Comparison of ENCODE assay signal across 8 cellular contexts in the genomic region with DNA sequence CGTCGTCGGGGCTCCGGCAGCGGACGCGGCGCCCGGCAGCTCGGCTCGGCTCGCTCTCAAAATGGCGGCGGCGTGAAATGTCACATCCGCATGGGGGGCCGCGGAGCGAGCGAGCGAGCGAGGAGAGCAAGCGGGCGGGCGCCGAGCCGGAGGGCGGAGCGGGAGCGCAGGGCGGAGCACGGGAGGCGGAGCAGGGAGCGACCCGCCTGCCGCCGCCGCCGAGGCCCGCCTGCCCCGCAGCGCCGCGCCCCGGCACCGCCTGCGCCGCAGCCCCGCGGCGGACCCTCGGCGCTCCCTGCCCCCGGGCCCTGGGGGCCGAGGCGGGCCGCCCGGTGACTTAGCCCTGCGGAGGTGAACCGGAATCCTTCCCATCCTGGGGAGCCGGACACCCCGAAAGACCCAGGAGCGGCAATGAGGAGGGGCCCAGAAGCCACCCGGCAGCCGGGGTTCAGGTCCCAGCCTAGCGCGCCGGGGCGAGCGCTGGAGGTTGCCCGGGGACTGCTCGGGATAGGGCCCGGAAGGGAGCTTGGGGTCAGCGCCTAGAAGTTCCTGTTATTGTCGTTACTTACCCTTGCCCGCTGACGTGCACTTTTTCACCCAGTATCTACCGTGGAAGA. TPM values are rescaled to one million over a fixed set of nuclear protein-coding genes. Genes with fewer than 3 reads are reported as not detected.
DNase-seq lines count a peak whose midpoint lies in the region; ATAC-seq and TF ChIP-seq lines count a peak whose summit lies in the region.

Gene USP7 (minus strand): TSS at position 82 of the 617 bp plus-strand sequence. CDS start 621 bp downstream, outside the sequence.

- H3K27me3 Mint-ChIP-seq in T-helper 17 cell, result no peaks in the 10 kb centered on the region

- H3K4me1 Mint-ChIP-seq in T-helper 17 cell, result peaks cover 29% of the 10 kb centered on the region

- H3K36me3 Mint-ChIP-seq in T-helper 17 cell (ENCODE audit: low read depth), result no peaks in the 10 kb centered on the region

- H3K27ac ChIP-seq in right atrium auricular region, result peak within 1 kb of the TSS; percentile 71 to 76
- H3K27ac ChIP-seq in rectal smooth muscle tissue (ENCODE audit: low read depth, low read length), result peak within 1 kb of the TSS; percentile 66
- peak within 1 kb of the TSS; percentile 81 for H3K27ac ChIP-seq in vagina

- H3K9ac ChIP-seq in rectal smooth muscle tissue (ENCODE audit: low read length), result peak within 1 kb of the TSS; percentile 47

- no peaks in the 10 kb centered on the region for H3K9me3 ChIP-seq in T-helper 17 cell (ENCODE audit: control insufficient read depth, low read length, poor library complexity, severe bottlenecking)
- H3K9me3 ChIP-seq in right atrium auricular region, result no peaks in the 10 kb centered on the region
- H3K9me3 ChIP-seq in vagina, result no peaks in the 10 kb centered on the region

- H3K27me3 ChIP-seq in right atrium auricular region (no peaks in the 10 kb centered on the region), rectal smooth muscle tissue (ENCODE audit: control insufficient read depth, insufficient read depth, low read length) (no peaks in the 10 kb centered on the region), vagina (no peaks in the 10 kb centered on the region)

- H3K4me3 Mint-ChIP-seq in T-helper 17 cell, result peak within 1 kb of the TSS; percentile 97

- TF ChIP-seq CTCF in right atrium auricular region (IDR thresholded peaks at IDR 0.05) (no peak), vagina (IDR thresholded peaks at IDR 0.05) (no peak)

- TF ChIP-seq POLR2A in GM15510 (IDR thresholded peaks at IDR 0.05; ENCODE audit: borderline replicate concordance, extremely low read depth, insufficient read length), result peak; percentile 78
- peak in 1 of 2 donors; percentile 55 for TF ChIP-seq POLR2A in vagina (IDR thresholded peaks at IDR 0.05)

- H3K4me1 ChIP-seq in right atrium auricular region (peaks cover 0 to 40% of the 10 kb centered on the region in 2 donors), rectal smooth muscle tissue (ENCODE audit: control insufficient read depth, insufficient read depth, low read length) (peaks cover 27% of the 10 kb centered on the region), vagina (peaks cover 44% of the 10 kb centered on the region)

- ATAC-seq in HG02870 (IDR thresholded peaks at IDR 0.05; ENCODE audit: unreplicated experiment) (peak; percentile 73), T-helper 17 cell (peak; percentile 86)

- H3K27ac Mint-ChIP-seq in T-helper 17 cell, result peak within 1 kb of the TSS; percentile 96

- DNase-seq in NCI-H1436 treated with DMSO at 0.1 percent for 48 hours (lab: John Stamatoyannopoulos, UW) (peak; percentile 18), T-helper 17 cell (peak; percentile 86 to 93 (median 91)), amygdala (lab: John Stamatoyannopoulos, UW) (peak in 52 of 56 donors; percentile 20 to 89 (median 68)), right atrium auricular region (ENCODE audit: low spot score) (peak; percentile 85), vagina (ENCODE audit: extremely low spot score in 2 of 2) (no peak)

- no peaks in the 10 kb centered on the region for H3K36me3 ChIP-seq in right atrium auricular region
- H3K36me3 ChIP-seq in rectal smooth muscle tissue (ENCODE audit: control insufficient read depth, insufficient read depth, low read length), result no peaks in the 10 kb centered on the region
- H3K36me3 ChIP-seq in vagina, result no peaks in the 10 kb centered on the region

- intact Hi-C loops in vagina (cut with DNase I), result loop anchor here (5.0 kb wide), 2 partner anchors 83 to 128 kb away; partner anchors contain the start of gene HAPSTR1

- H3K4me3 ChIP-seq in right atrium auricular region, result peak within 1 kb of the TSS; percentile 73 to 78
- H3K4me3 ChIP-seq in rectal smooth muscle tissue (ENCODE audit: low read length), result peak within 1 kb of the TSS; percentile 84
- H3K4me3 ChIP-seq in vagina, result peak within 1 kb of the TSS; percentile 80 to 84

RNA-seq across cellular contexts. Expression of gene USP7, which starts in this region (rescaled TPM):
- total RNA-seq in T-helper 17 cell (100 to 1,000 TPM; 259 to 282 TPM), right atrium auricular region (10 to 100 TPM; 42.2 to 57.4 TPM), vagina (112 TPM)

Comparison
In these comparisons a context has a peak if more than half of its experiments do, and no peak if none do; other contexts are left out.
1. DNase-seq: peak in NCI-H1436 treated with DMSO at 0.1 percent for 48 hours (single experiment), T-helper 17 cell (3 of 3), amygdala (52 of 56) and right atrium auricular region (single experiment); none in vagina (0 of 2).
2. Peak in every context shown above with its lines, with median percentiles within 50 percentile points of each other: H3K27ac ChIP-seq and H3K4me3 ChIP-seq.